ENCODE assay signal across 14 cellular contexts in genomic region chr18:2889761-2890192, GRCh38. TPM values are rescaled to one million over a fixed set of nuclear protein-coding genes. Genes with fewer than 3 reads are reported as not detected.
DNase-seq lines count a peak whose midpoint lies in the region; ATAC-seq lines count a peak whose summit lies in the region.
"Had no signal": no experiment of that assay in that cellular context is flagged by ENCODE, and none has a peak within 500 bp of the region (broad histone marks: within the 10 kb centered on the region; RNA-seq: fewer than 3 reads in every experiment).

No MANE protein-coding gene starts in this region.

- DNase-seq in activated naive CD4-positive, alpha-beta T cell treated with anti-CD3 and anti-CD28 coated beads, Interleukin-2, amount 50 U/mL, for 72 hours (ENCODE audit: low spot score in 2 of 2), result no peak
- no peak for DNase-seq in activated naive CD4-positive, alpha-beta T cell treated with anti-CD3 and anti-CD28 coated beads, Interleukin-2, amount 50 U/mL, for 16 hours
- no peak for DNase-seq in T-helper 17 cell
- DNase-seq in central memory CD4-positive, alpha-beta T cell, result peak; percentile 82
- no peak for DNase-seq in stimulated activated naive CD8-positive, alpha-beta T cell treated with anti-CD3 and anti-CD28 coated beads, Interleukin-15, Interleukin-2, amounts not matched to agents 100 U/mL and 50 U/mL, for 24 hours
- no peak for DNase-seq in NCI-H2107 treated with DMSO at 0.1 percent for 48 hours (lab: John Stamatoyannopoulos, UW; ENCODE audit: unreplicated experiment)
- DNase-seq in stimulated activated CD4-positive, alpha-beta T cell treated with anti-CD3 and anti-CD28 coated beads, Interleukin-4, amount 100 ng/mL, for 24 hours, result no peak
- DNase-seq: activated T-cell treated with anti-CD3 and anti-CD28 coated beads, Interleukin-2, amount 50 U/mL, for 1 hour; DND-41; NCI-H446; stimulated activated CD4-positive, alpha-beta T cell treated with anti-CD3 and anti-CD28 coated beads, Interleukin-2, amount 100 ng/mL, for 48 hours; T1000 had no signal

- peaks cover 31% of the 10 kb centered on the region for H3K4me1 Mint-ChIP-seq in T-helper 17 cell

- peaks cover 17 to 28% of the 10 kb centered on the region in 2 donors for H3K9me3 Mint-ChIP-seq in activated naive CD4-positive, alpha-beta T cell treated with anti-CD3 and anti-CD28 coated beads, Interleukin-2, amount 50 U/mL, for 72 hours

- H3K27ac Mint-ChIP-seq in activated naive CD4-positive, alpha-beta T cell treated with anti-CD3 and anti-CD28 coated beads, Interleukin-2, amount 50 U/mL, for 72 hours, result no peak overlapping the region
- peak overlapping the region; percentile 79 for H3K27ac Mint-ChIP-seq in T-helper 17 cell

- H3K36me3 Mint-ChIP-seq in activated naive CD4-positive, alpha-beta T cell treated with anti-CD3 and anti-CD28 coated beads, Interleukin-2, amount 50 U/mL, for 72 hours, result peaks cover 22 to 51% of the 10 kb centered on the region in 2 donors
- no peaks in the 10 kb centered on the region for H3K36me3 Mint-ChIP-seq in T-helper 17 cell (ENCODE audit: low read depth)

- peaks cover 3% of the 10 kb centered on the region for H3K9me3 ChIP-seq in T-helper 17 cell (ENCODE audit: control insufficient read depth, low read length, poor library complexity, severe bottlenecking)

- no peaks in the 10 kb centered on the region for H3K27me3 Mint-ChIP-seq in T-helper 17 cell

- ATAC-seq in activated naive CD4-positive, alpha-beta T cell treated with anti-CD3 and anti-CD28 coated beads, Interleukin-2, amount 50 U/mL, for 72 hours, result peak; percentile 19 to 31
- peak; percentile 88 for ATAC-seq in T-helper 17 cell
- peak; percentile 56 for ATAC-seq in stimulated activated naive CD8-positive, alpha-beta T cell treated with anti-CD3 and anti-CD28 coated beads, Interleukin-15, Interleukin-2, amounts not matched to agents 100 U/mL and 50 U/mL, for 24 hours
- no peak for ATAC-seq in HG03457 (IDR thresholded peaks at IDR 0.05; ENCODE audit: unreplicated experiment)

- H3K4me3 Mint-ChIP-seq in T-helper 17 cell, result peak overlapping the region; percentile 64
- H3K4me3 Mint-ChIP-seq: brain had no signal

RNA-seq across cellular contexts. Expression of gene EMILIN2, which starts 43.0 kb away (rescaled TPM):
- total RNA-seq in activated naive CD4-positive, alpha-beta T cell treated with anti-CD3 and anti-CD28 coated beads, Interleukin-2, amount 50 U/mL, for 72 hours, result 10 to 100 TPM; 13.0 to 24.4 TPM
- 1 to 10 TPM; 5.8 to 9.9 TPM for total RNA-seq in T-helper 17 cell
